ENCODE assay signal across 15 cellular contexts in the genomic region with DNA sequence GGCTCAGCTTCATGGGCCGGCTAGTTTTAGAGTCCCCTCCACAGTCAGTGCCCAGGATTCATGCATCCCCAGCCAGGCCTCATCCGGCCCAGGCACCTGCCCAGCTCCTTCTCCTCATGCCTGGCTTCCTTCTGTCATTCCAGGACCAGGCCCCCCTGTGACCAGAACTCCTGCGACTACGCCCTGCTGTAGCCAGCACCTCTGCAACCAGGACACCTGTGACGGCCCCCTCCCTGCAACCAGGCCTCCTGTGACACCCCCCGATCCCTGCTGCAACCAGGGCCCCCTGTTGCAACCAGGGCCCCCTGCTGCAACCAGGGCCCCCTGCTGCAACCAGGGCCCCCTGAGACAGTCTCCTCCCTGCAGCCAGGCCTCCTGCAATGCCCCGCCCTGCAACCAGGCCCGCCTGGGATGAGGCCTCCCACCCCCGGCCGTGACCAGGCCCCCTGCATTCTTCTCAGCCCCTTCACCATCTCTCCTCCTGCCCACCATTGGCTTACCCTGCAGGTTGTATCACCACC. TPM values are rescaled to one million over a fixed set of nuclear protein-coding genes. Genes with fewer than 3 reads are reported as not detected.
DNase-seq lines count a peak whose midpoint lies in the region; ATAC-seq, FAIRE-seq and TF ChIP-seq lines count a peak whose summit lies in the region.
"Had no signal": no experiment of that assay in that cellular context is flagged by ENCODE, and none has a peak within 500 bp of the region (broad histone marks: within the 10 kb centered on the region; RNA-seq: fewer than 3 reads in every experiment).

No MANE protein-coding gene starts in this region.

- no peak overlapping the region for H2BK5ac ChIP-seq in H1 (ENCODE audit: low read depth, low read length)

- DNase-seq in activated CD8-positive, alpha-beta memory T cell treated with anti-CD3 and anti-CD28 coated beads, Interleukin-2, amount 10 ng/mL, durations not matched to agents 7 days and 5 days = peak; percentile 31
- DNase-seq in activated CD8-positive, alpha-beta memory T cell treated with anti-CD3 and anti-CD28 coated beads, Interleukin-2, amount 50 U/mL, for 4 hours = no peak
- DNase-seq in H1 (ENCODE audit: low read depth in 1 of 2, low spot score in 2 of 2) (no peak), mesothelial cell of epicardium (ENCODE audit: low spot score in 2 of 2, unreplicated experiment in 2 of 2) (peak; percentile 10 to 35), thyroid gland (peak in 1 of 2 donors; percentile 81), kidney glomerular epithelial cell (lab: John Stamatoyannopoulos, UW) (no peak)
- DNase-seq: activated T-cell treated with anti-CD3 and anti-CD28 coated beads, Interleukin-2, amount 50 U/mL, for 72 hours; NCI-H2227 treated with DMSO at 0.1 percent for 48 hours had no signal

- H3K36me3 Mint-ChIP-seq in activated CD8-positive, alpha-beta memory T cell treated with anti-CD3 and anti-CD28 coated beads, Interleukin-2, amount 10 ng/mL, durations not matched to agents 7 days and 5 days = no peaks in the 10 kb centered on the region
- peaks cover 3% of the 10 kb centered on the region for H3K36me3 Mint-ChIP-seq in mesothelial cell of epicardium

- no peak overlapping the region for H3K4ac ChIP-seq in H1 (replicated peaks; ENCODE audit: insufficient read length, low read depth, low read length)

- no peak overlapping the region for H2BK15ac ChIP-seq in H1 (ENCODE audit: low read length)

- no peak overlapping the region for H4K91ac ChIP-seq in H1 (replicated peaks; ENCODE audit: insufficient read length, low read length)

- no peak overlapping the region for H4K5ac ChIP-seq in H1 (ENCODE audit: insufficient read length, low read depth, low read length)

- H4K8ac ChIP-seq in H1 (ENCODE audit: extremely low read depth, insufficient read depth, low read length) = peak overlapping the region; percentile 88; the same call in 1 of the 2 replicates

- POLR2A ChIA-PET in H1 (lab: Charles Lee; ENCODE audit: partially characterized antibody) = no interaction called here

- H3K4me1 Mint-ChIP-seq in activated CD8-positive, alpha-beta memory T cell treated with anti-CD3 and anti-CD28 coated beads, Interleukin-2, amount 10 ng/mL, durations not matched to agents 7 days and 5 days = no peaks in the 10 kb centered on the region
- peaks cover 42% of the 10 kb centered on the region for H3K4me1 Mint-ChIP-seq in mesothelial cell of epicardium

- H3K79me1 ChIP-seq in H1 (ENCODE audit: low read depth, low read length) = no peaks in the 10 kb centered on the region

- peaks cover 8% of the 10 kb centered on the region for H3K27me3 Mint-ChIP-seq in activated CD8-positive, alpha-beta memory T cell treated with anti-CD3 and anti-CD28 coated beads, Interleukin-2, amount 10 ng/mL, durations not matched to agents 7 days and 5 days
- H3K27me3 Mint-ChIP-seq in mesothelial cell of epicardium (ENCODE audit: low read depth) = no peaks in the 10 kb centered on the region

- H2BK12ac ChIP-seq in H1 (ENCODE audit: low read depth, low read length) = no peak overlapping the region

- no peaks in the 10 kb centered on the region for H3K9me3 Mint-ChIP-seq in activated CD8-positive, alpha-beta memory T cell treated with anti-CD3 and anti-CD28 coated beads, Interleukin-2, amount 10 ng/mL, durations not matched to agents 7 days and 5 days (ENCODE audit: low read depth)
- peaks cover 23% of the 10 kb centered on the region for H3K9me3 Mint-ChIP-seq in mesothelial cell of epicardium

- FAIRE-seq in H1 (lab: Jason Lieb, UNC) = no peak
- FAIRE-seq: A204.1 had no signal

- peak overlapping the region in 1 of 2 experiments; percentile 52; a peak in 2 of 4 replicates for H3K4me2 ChIP-seq in H1 (ENCODE audit: insufficient read depth in 1 of 2, low read depth in 2 of 2, low read length in 2 of 2)

- TF ChIP-seq CTCF in H1 (IDR thresholded peaks at IDR 0.05; ENCODE audit: control extremely low read depth in 1 of 3, insufficient read depth in 1 of 3, low read depth in 1 of 3, low read length in 3 of 3) (no peak), mesothelial cell of epicardium (IDR thresholded peaks at IDR 0.05; ENCODE audit: unreplicated experiment) (no peak), thyroid gland (IDR thresholded peaks at IDR 0.05) (no peak)

- no peak overlapping the region for H2AK5ac ChIP-seq in H1 (ENCODE audit: low read depth, low read length)

- TF ChIP-seq EP300 in H1 (IDR thresholded peaks at IDR 0.05; ENCODE audit: borderline replicate concordance in 1 of 2, low read depth in 2 of 2, low read length in 2 of 2) = no peak

- H3K18ac ChIP-seq in H1 (ENCODE audit: extremely low read depth, low read length) = no peak overlapping the region

- H2BK20ac ChIP-seq in H1 (ENCODE audit: low read length) = no peak overlapping the region

- H2BK120ac ChIP-seq in H1 (replicated peaks; ENCODE audit: low read depth, low read length) = no peak overlapping the region

- peaks cover 0 to 3% of the 10 kb centered on the region in 2 experiments for H4K20me1 ChIP-seq in H1 (replicated peaks in 1 of 2; ENCODE audit: control insufficient read depth in 1 of 2, insufficient read depth in 2 of 2, low read length in 2 of 2)

- H3K27ac Mint-ChIP-seq in activated CD8-positive, alpha-beta memory T cell treated with anti-CD3 and anti-CD28 coated beads, Interleukin-2, amount 10 ng/mL, durations not matched to agents 7 days and 5 days = no peak overlapping the region
- H3K27ac Mint-ChIP-seq in mesothelial cell of epicardium = peak overlapping the region; percentile 92
- H3K27ac Mint-ChIP-seq: activated T-cell treated with anti-CD3 and anti-CD28 coated beads, Interleukin-2, amount 50 U/mL, for 72 hours had no signal

- H3K9ac ChIP-seq in H1 (replicated peaks in 1 of 4; ENCODE audit: extremely low read depth in 1 of 4, low read depth in 3 of 4, low read length in 3 of 4) = no peak overlapping the region

- H3K14ac ChIP-seq in H1 (ENCODE audit: insufficient read length) = no peak overlapping the region

- H3K4me3 Mint-ChIP-seq in activated CD8-positive, alpha-beta memory T cell treated with anti-CD3 and anti-CD28 coated beads, Interleukin-2, amount 10 ng/mL, durations not matched to agents 7 days and 5 days = no peak overlapping the region
- H3K4me3 Mint-ChIP-seq in mesothelial cell of epicardium = no peak overlapping the region
- H3K4me3 Mint-ChIP-seq: activated T-cell treated with anti-CD3 and anti-CD28 coated beads, Interleukin-2, amount 50 U/mL, for 72 hours had no signal

- no peak overlapping the region for H3K56ac ChIP-seq in H1 (replicated peaks; ENCODE audit: insufficient read length, low read depth, low read length)

- no peak for TF ChIP-seq POLR2A in H1 (IDR thresholded peaks at IDR 0.05; ENCODE audit: control extremely low read depth in 1 of 2, low read depth in 2 of 2, low read length in 2 of 2)
- no peak for TF ChIP-seq POLR2A in thyroid gland (IDR thresholded peaks at IDR 0.05)

- CTCF ChIA-PET in activated CD8-positive, alpha-beta memory T cell treated with anti-CD3 and anti-CD28 coated beads, Interleukin-2, amount 10 ng/mL, durations not matched to agents 7 days and 5 days (lab: Charles Lee) = interaction anchor here (0.7 kb wide), 1 partner anchor 338 kb away, joined by 4 read pairs; no protein-coding TSS in a partner anchor
- CTCF ChIA-PET in H1 (lab: Charles Lee; ENCODE audit: partially characterized antibody) = interaction anchor here (0.8 to 8.0 kb wide), 7 partner anchors 9 to 94 kb away, joined by 3 to 94 read pairs (median 5); no protein-coding TSS in a partner anchor

- WGBS in H1 (ENCODE audit: extremely low coverage in 1 of 2, insufficient coverage in 1 of 2, insufficient read length in 1 of 2, insufficient replicate concordance in 2 of 2, low coverage in 1 of 2, low lambda C conversion rate in 2 of 2, missing lambda C conversion rate in 1 of 2), 2 experiments = 42% methylated on average over 6 of the region's 10 CpGs; no CpG with 5 or more reads in 1 of the 2 experiments
- WGBS in thyroid gland, 2 donors = 47 to 56% methylated on average over 9 to 10 of the region's 10 CpGs

- TF ChIP-seq RAD21 in H1 (IDR thresholded peaks at IDR 0.05 in 1 of 2, conservative IDR thresholded peaks at IDR 0.05 in 1 of 2; ENCODE audit: low read depth in 2 of 2, low read length in 2 of 2) = no peak

- no peaks in the 10 kb centered on the region for H3K79me2 ChIP-seq in H1 (ENCODE audit: control insufficient read depth in 1 of 2, insufficient read depth in 2 of 2, low read length in 2 of 2)

- H3K4me1 ChIP-seq in H1 (replicated peaks in 1 of 4; ENCODE audit: control insufficient read depth in 3 of 4, insufficient read depth in 4 of 4, low read length in 3 of 4) (peaks cover 0 to 17% (median 12%) of the 10 kb centered on the region in 4 experiments; a peak in 6 of 7 replicates), thyroid gland (peaks cover 40 to 43% of the 10 kb centered on the region in 2 donors)
- H3K4me1 ChIP-seq: right lobe of liver had no signal

- ATAC-seq in activated CD8-positive, alpha-beta memory T cell treated with anti-CD3 and anti-CD28 coated beads, Interleukin-2, amount 10 ng/mL, durations not matched to agents 7 days and 5 days = no peak
- no peak for ATAC-seq in GM21717 (IDR thresholded peaks at IDR 0.05; ENCODE audit: unreplicated experiment)
- ATAC-seq in GM21619 (IDR thresholded peaks at IDR 0.05; ENCODE audit: unreplicated experiment) = no peak
- ATAC-seq: activated T-cell treated with anti-CD3 and anti-CD28 coated beads, Interleukin-2, amount 50 U/mL, for 72 hours had no signal

- H3K27me3 ChIP-seq in H1 (replicated peaks in 1 of 4; ENCODE audit: control insufficient read depth in 3 of 4, extremely low read depth in 1 of 4, insufficient read depth in 3 of 4, low read length in 3 of 4) = no peaks in the 10 kb centered on the region; a peak in 1 of 7 replicates
- no peaks in the 10 kb centered on the region for H3K27me3 ChIP-seq in thyroid gland
- H3K27me3 ChIP-seq: right lobe of liver had no signal

- no peak overlapping the region for H3K27ac ChIP-seq in H1 (ENCODE audit: low read depth, low read length)
- H3K27ac ChIP-seq in thyroid gland = peak overlapping the region; percentile 78 to 88 (median 83)
- H3K27ac ChIP-seq: right lobe of liver, tibial artery had no signal

- no peak overlapping the region for H3K23ac ChIP-seq in H1 (ENCODE audit: insufficient read length)

- intact Hi-C loops in thyroid gland (cut with DNase I) = loop anchor here (10.0 kb wide), 1 partner anchor 88 kb away; no protein-coding TSS in a partner anchor

- H3K23me2 ChIP-seq in H1 (ENCODE audit: low read depth, low read length) = peaks cover 4% of the 10 kb centered on the region; the same call in 1 of the 2 replicates

- H3K9me3 ChIP-seq in H1 (ENCODE audit: insufficient read depth in 2 of 2, low read depth in 1 of 2, low read length in 1 of 2) = no peaks in the 10 kb centered on the region; a peak in 2 of 4 replicates
- H3K9me3 ChIP-seq in thyroid gland = no peaks in the 10 kb centered on the region

- H2AFZ ChIP-seq in H1 (ENCODE audit: low read length) = peak overlapping the region; percentile 48

- no peak overlapping the region for H3K4me3 ChIP-seq in H1 (ENCODE audit: extremely low read depth in 1 of 4, insufficient read depth in 2 of 4, low read depth in 3 of 4, low read length in 4 of 4)
- H3K4me3 ChIP-seq in thyroid gland (replicated peaks in 1 of 3) = no peak overlapping the region
- H3K4me3 ChIP-seq: right lobe of liver, tibial artery had no signal

- H3K36me3 ChIP-seq in H1 (ENCODE audit: control insufficient read depth in 2 of 4, insufficient read depth in 4 of 4, low read length in 3 of 4) (no peaks in the 10 kb centered on the region), thyroid gland (no peaks in the 10 kb centered on the region)
- H3K36me3 ChIP-seq: right lobe of liver, tibial artery had no signal

RNA-seq across cellular contexts. Expression of a gene that starts 46.8 kb away (rescaled TPM):
- total RNA-seq in activated CD8-positive, alpha-beta memory T cell treated with anti-CD3 and anti-CD28 coated beads, Interleukin-2, amount 10 ng/mL, durations not matched to agents 7 days and 5 days = not detected
- 2.9 and 3.2 TPM in 2 replicates for total RNA-seq in H1 (2021; fragmentation: NEBNext Ultra II Directional; extraction: Animal tissue kit (Norgen Biotek cat#: 25700))
- 4.5 and 5.8 TPM in 2 replicates for polyA plus RNA-seq in H1 (2011; rRNA removed)
- polyA plus RNA-seq in H1 (2011; cell fraction: cytosol; rRNA removed) = 3.3 TPM
- 3.1 TPM for polyA plus RNA-seq in H1 (2011; cell fraction: nucleus; rRNA removed)
- 2.8 to 5.6 TPM (median 4.0 TPM) in 4 replicates for polyA plus RNA-seq in H1 (2012, experiment 1 of 2)
- polyA plus RNA-seq in H1 (2012, experiment 2 of 2) = 3.3 TPM
- 3.4 TPM for polyA plus RNA-seq in H1 (2013, experiment 1 of 2)
- 3.3 TPM for polyA plus RNA-seq in H1 (2013, experiment 2 of 2)
- polyA minus RNA-seq in H1 (2011; rRNA and poly(A)+ RNA removed) = 1.1 and 1.2 TPM in 2 replicates
- 1.2 TPM for polyA minus RNA-seq in H1 (2011; cell fraction: cytosol; rRNA and poly(A)+ RNA removed)
- 1.3 TPM for polyA minus RNA-seq in H1 (2011; cell fraction: nucleus; rRNA and poly(A)+ RNA removed)
- total RNA-seq in mesothelial cell of epicardium (25.6 to 27.9 TPM (median 26.2 TPM) in 3 replicates), thyroid gland (10 to 100 TPM in 3 of 4 donors, 1 to 10 TPM in 1; 6.9 to 38.3 (median 14.0) TPM)
- total RNA-seq: activated T-cell treated with anti-CD3 and anti-CD28 coated beads, Interleukin-2, amount 50 U/mL, for 72 hours; Calu3; mononuclear cell had no signal

Comparison
In these comparisons a context has a peak if more than half of its experiments do, and no peak if none do; other contexts are left out.
1. DNase-seq: peak in activated CD8-positive, alpha-beta memory T cell treated with anti-CD3 and anti-CD28 coated beads, Interleukin-2, amount 10 ng/mL, durations not matched to agents 7 days and 5 days (single experiment) and mesothelial cell of epicardium (2 of 2); none in activated CD8-positive, alpha-beta memory T cell treated with anti-CD3 and anti-CD28 coated beads, Interleukin-2, amount 50 U/mL, for 4 hours (single experiment), H1 (0 of 2) and kidney glomerular epithelial cell (single experiment).